8 cellular contexts compared by ENCODE assay signal in genomic region chr13:78601124-78601885, GRCh38. TPM values are rescaled to one million over a fixed set of nuclear protein-coding genes. Genes with fewer than 3 reads are reported as not detected.
DNase-seq lines count a peak whose midpoint lies in the region; ATAC-seq lines count a peak whose summit lies in the region.

No MANE protein-coding gene starts in this region.

- H3K27ac Mint-ChIP-seq in activated CD4-positive, alpha-beta memory T cell treated with anti-CD3 and anti-CD28 coated beads, Interleukin-2, amount 10 ng/mL, durations not matched to agents 7 days and 5 days: no peak overlapping the region
- no peak overlapping the region for H3K27ac Mint-ChIP-seq in stimulated activated memory B cell treated with anti-CD40 and anti-IgM and Interleukin-4, amounts not matched to agents 10 μg/mL and 1 μg/mL and 100 μg/mL, for 72 hours

- peak in 1 of 2 donors; percentile 6 for ATAC-seq in activated T-cell treated with anti-CD3 and anti-CD28 coated beads, Interleukin-2, amount 50 U/mL, for 4 hours
- no peak for ATAC-seq in stimulated activated memory B cell treated with anti-CD40 and anti-IgM and Interleukin-4, amounts not matched to agents 10 μg/mL and 1 μg/mL and 100 μg/mL, for 72 hours
- no peak for ATAC-seq in GM21390 (IDR thresholded peaks at IDR 0.05; ENCODE audit: unreplicated experiment)
- ATAC-seq in GM19455 (IDR thresholded peaks at IDR 0.05; ENCODE audit: unreplicated experiment): no peak
- ATAC-seq in left lobe of liver: no peak

- peaks cover 3% of the 10 kb centered on the region for H3K36me3 Mint-ChIP-seq in activated T-cell treated with anti-CD3 and anti-CD28 coated beads, Interleukin-2, amount 50 U/mL, for 4 hours (ENCODE audit: insufficient read depth)
- peaks cover 14% of the 10 kb centered on the region for H3K36me3 Mint-ChIP-seq in activated CD4-positive, alpha-beta memory T cell treated with anti-CD3 and anti-CD28 coated beads, Interleukin-2, amount 10 ng/mL, durations not matched to agents 7 days and 5 days (ENCODE audit: low read depth)
- no peaks in the 10 kb centered on the region for H3K36me3 Mint-ChIP-seq in stimulated activated memory B cell treated with anti-CD40 and anti-IgM and Interleukin-4, amounts not matched to agents 10 μg/mL and 1 μg/mL and 100 μg/mL, for 72 hours

- H3K4me1 ChIP-seq in iPS-15b (ENCODE audit: control insufficient read depth, insufficient read depth, low read length): peaks cover 7% of the 10 kb centered on the region

- no peak for DNase-seq in activated T-cell treated with anti-CD3 and anti-CD28 coated beads, Interleukin-2, amount 50 U/mL, for 4 hours
- no peak for DNase-seq in activated T-cell treated with anti-CD3 and anti-CD28 coated beads, Interleukin-2, amount 50 U/mL, for 1 hour
- peak; percentile 16 for DNase-seq in activated CD4-positive, alpha-beta memory T cell treated with anti-CD3 and anti-CD28 coated beads, Interleukin-2, amount 10 ng/mL, durations not matched to agents 7 days and 5 days
- no peak for DNase-seq in left lobe of liver (ENCODE audit: low spot score)

- no peak overlapping the region for H3K9ac ChIP-seq in iPS-15b (ENCODE audit: low read depth, low read length)

- peak overlapping the region; percentile 33 for H3K4me3 Mint-ChIP-seq in activated T-cell treated with anti-CD3 and anti-CD28 coated beads, Interleukin-2, amount 50 U/mL, for 4 hours
- H3K4me3 Mint-ChIP-seq in activated CD4-positive, alpha-beta memory T cell treated with anti-CD3 and anti-CD28 coated beads, Interleukin-2, amount 10 ng/mL, durations not matched to agents 7 days and 5 days: peak overlapping the region; percentile 17
- peak overlapping the region; percentile 36 for H3K4me3 Mint-ChIP-seq in stimulated activated memory B cell treated with anti-CD40 and anti-IgM and Interleukin-4, amounts not matched to agents 10 μg/mL and 1 μg/mL and 100 μg/mL, for 72 hours

- CTCF ChIA-PET in activated CD4-positive, alpha-beta memory T cell treated with anti-CD3 and anti-CD28 coated beads, Interleukin-2, amount 10 ng/mL, durations not matched to agents 7 days and 5 days (lab: Charles Lee): no interaction called here

- peaks cover 85% of the 10 kb centered on the region for H3K27me3 Mint-ChIP-seq in activated T-cell treated with anti-CD3 and anti-CD28 coated beads, Interleukin-2, amount 50 U/mL, for 4 hours (ENCODE audit: low read depth)
- peaks cover 85% of the 10 kb centered on the region for H3K27me3 Mint-ChIP-seq in activated CD4-positive, alpha-beta memory T cell treated with anti-CD3 and anti-CD28 coated beads, Interleukin-2, amount 10 ng/mL, durations not matched to agents 7 days and 5 days
- H3K27me3 Mint-ChIP-seq in stimulated activated memory B cell treated with anti-CD40 and anti-IgM and Interleukin-4, amounts not matched to agents 10 μg/mL and 1 μg/mL and 100 μg/mL, for 72 hours: peaks cover 87% of the 10 kb centered on the region

- H3K36me3 ChIP-seq in iPS-15b (ENCODE audit: control insufficient read depth, insufficient read depth, low read length): no peaks in the 10 kb centered on the region

- POLR2A ChIA-PET in activated CD4-positive, alpha-beta memory T cell treated with anti-CD3 and anti-CD28 coated beads, Interleukin-2, amount 10 ng/mL, durations not matched to agents 7 days and 5 days (lab: Charles Lee): no interaction called here

- H3K9me3 ChIP-seq in iPS-15b (ENCODE audit: control insufficient read depth, insufficient read depth, low read length): no peaks in the 10 kb centered on the region

- no peaks in the 10 kb centered on the region for H3K9me3 Mint-ChIP-seq in activated T-cell treated with anti-CD3 and anti-CD28 coated beads, Interleukin-2, amount 50 U/mL, for 4 hours
- H3K9me3 Mint-ChIP-seq in activated CD4-positive, alpha-beta memory T cell treated with anti-CD3 and anti-CD28 coated beads, Interleukin-2, amount 10 ng/mL, durations not matched to agents 7 days and 5 days: no peaks in the 10 kb centered on the region
- peaks cover 3% of the 10 kb centered on the region for H3K9me3 Mint-ChIP-seq in stimulated activated memory B cell treated with anti-CD40 and anti-IgM and Interleukin-4, amounts not matched to agents 10 μg/mL and 1 μg/mL and 100 μg/mL, for 72 hours

- peak overlapping the region; percentile 45 for H3K4me3 ChIP-seq in iPS-15b (ENCODE audit: low read depth, low read length)

- H3K27me3 ChIP-seq in iPS-15b (ENCODE audit: control insufficient read depth, insufficient read depth, low read length): peaks cover 96% of the 10 kb centered on the region

- peaks cover 21% of the 10 kb centered on the region for H3K4me1 Mint-ChIP-seq in activated T-cell treated with anti-CD3 and anti-CD28 coated beads, Interleukin-2, amount 50 U/mL, for 4 hours (ENCODE audit: low read depth)
- peaks cover 30% of the 10 kb centered on the region for H3K4me1 Mint-ChIP-seq in activated CD4-positive, alpha-beta memory T cell treated with anti-CD3 and anti-CD28 coated beads, Interleukin-2, amount 10 ng/mL, durations not matched to agents 7 days and 5 days
- H3K4me1 Mint-ChIP-seq in stimulated activated memory B cell treated with anti-CD40 and anti-IgM and Interleukin-4, amounts not matched to agents 10 μg/mL and 1 μg/mL and 100 μg/mL, for 72 hours: peaks cover 32% of the 10 kb centered on the region

RNA-seq across cellular contexts. Expression of gene POU4F1, which starts 2.0 kb away (rescaled TPM):
- total RNA-seq in activated T-cell treated with anti-CD3 and anti-CD28 coated beads, Interleukin-2, amount 50 U/mL, for 4 hours: under 1 TPM in 2 of 3 donors, not detected in 1; 0.08 to 0.11 TPM
- under 1 TPM; 0.18 to 0.28 TPM for total RNA-seq in activated CD4-positive, alpha-beta memory T cell treated with anti-CD3 and anti-CD28 coated beads, Interleukin-2, amount 10 ng/mL, durations not matched to agents 7 days and 5 days
- not detected for total RNA-seq in left lobe of liver

RNA-seq across cellular contexts. Expression of gene OBI1, which starts 57.6 kb away (rescaled TPM):
- 10 to 100 TPM; 15.3 to 17.1 (median 15.6) TPM for total RNA-seq in activated T-cell treated with anti-CD3 and anti-CD28 coated beads, Interleukin-2, amount 50 U/mL, for 4 hours
- total RNA-seq in activated CD4-positive, alpha-beta memory T cell treated with anti-CD3 and anti-CD28 coated beads, Interleukin-2, amount 10 ng/mL, durations not matched to agents 7 days and 5 days: 10 to 100 TPM; 15.3 to 16.3 TPM
- 2.2 TPM for total RNA-seq in left lobe of liver
